ENCODE assay signal across 8 cellular contexts in the genomic region with DNA sequence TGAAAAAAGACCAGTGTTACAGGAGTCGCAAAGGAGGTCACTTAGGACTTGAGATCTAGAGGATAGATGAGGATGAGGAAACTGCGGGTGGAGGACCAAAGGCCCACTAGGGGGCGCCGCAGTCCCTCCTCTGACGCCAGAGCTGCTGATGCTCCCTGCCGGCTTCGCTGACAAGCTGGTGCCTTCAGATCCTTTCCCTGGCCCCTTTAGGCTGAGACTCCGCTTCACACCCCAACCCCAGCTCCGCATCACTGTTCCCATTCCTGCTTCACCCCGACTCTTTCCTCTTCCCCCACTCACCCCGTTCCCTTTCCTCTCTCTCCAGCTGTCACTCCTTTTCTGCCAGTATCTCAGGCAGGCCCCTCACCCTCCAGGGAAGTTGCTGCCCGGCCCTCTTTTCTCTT. TPM values are rescaled to one million over a fixed set of nuclear protein-coding genes. Genes with fewer than 3 reads are reported as not detected.
DNase-seq lines count a peak whose midpoint lies in the region; ATAC-seq lines count a peak whose summit lies in the region.

No MANE protein-coding gene starts in this region.

- no peak overlapping the region for H2BK12ac ChIP-seq in mesenchymal stem cell (ENCODE audit: low read length in 2 of 2)

- no peak overlapping the region for H4K8ac ChIP-seq in mesenchymal stem cell (ENCODE audit: low read length)

- H3K4me3 ChIP-seq in mesenchymal stem cell (ENCODE audit: insufficient read depth in 1 of 2, low read depth in 1 of 2, low read length in 2 of 2) = no peak overlapping the region

- H3K18ac ChIP-seq in mesenchymal stem cell (ENCODE audit: low read depth in 1 of 2, low read length in 2 of 2) = no peak overlapping the region

- peaks cover 34 to 39% of the 10 kb centered on the region in 2 experiments for H3K27me3 ChIP-seq in mesenchymal stem cell (ENCODE audit: control insufficient read depth in 1 of 2, insufficient read depth in 1 of 2, low read length in 2 of 2)

- peaks cover 7% of the 10 kb centered on the region for H3K4me1 ChIP-seq in mesenchymal stem cell (ENCODE audit: control insufficient read depth, insufficient read depth, low read depth, low read length)

- no peak overlapping the region for H2AK5ac ChIP-seq in mesenchymal stem cell (ENCODE audit: low read length, severe bottlenecking)

- no peak overlapping the region for H3K9ac ChIP-seq in mesenchymal stem cell (ENCODE audit: low read length)

- no peak overlapping the region for H4K91ac ChIP-seq in mesenchymal stem cell (ENCODE audit: low read length)

- no peak overlapping the region for H3K14ac ChIP-seq in mesenchymal stem cell (ENCODE audit: low read length in 2 of 2)

- no peak overlapping the region for H2AFZ ChIP-seq in mesenchymal stem cell (ENCODE audit: low read depth, low read length)

- WGBS in mesenchymal stem cell = 11% methylated on average over 10 of the region's 12 CpGs

- DNase-seq in COLO668 (lab: John Stamatoyannopoulos, UW; ENCODE audit: unreplicated experiment) (peak; percentile 75), HT-29 (ENCODE audit: low spot score) (peak; percentile 83), NOMO-1 (lab: John Stamatoyannopoulos, UW; ENCODE audit: unreplicated experiment in 2 of 2) (peak; percentile 68 to 71), mesenchymal stem cell (peak; percentile 70)
- DNase-seq in activated CD8-positive, alpha-beta memory T cell treated with anti-CD3 and anti-CD28 coated beads for 4 hours (ENCODE audit: low read depth in 2 of 2) = peak; percentile 45 to 52
- peak; percentile 62 for DNase-seq in effector CD4-positive, alpha-beta T cell
- DNase-seq in stimulated activated CD8-positive, alpha-beta memory T cell treated with anti-CD3 and anti-CD28 coated beads, Interleukin-15, amount 100 ng/mL, for 4 hours (ENCODE audit: low read depth in 2 of 2) = peak; percentile 32 to 46

- H2BK5ac ChIP-seq in mesenchymal stem cell (ENCODE audit: low read depth, low read length, poor library complexity, severe bottlenecking) = no peak overlapping the region

- H2BK15ac ChIP-seq in mesenchymal stem cell (ENCODE audit: low read depth, poor library complexity, severe bottlenecking) = no peak overlapping the region

- H3K4ac ChIP-seq in mesenchymal stem cell (ENCODE audit: low read depth in 1 of 2, low read length in 2 of 2) = no peak overlapping the region

- no peaks in the 10 kb centered on the region for H3K9me3 ChIP-seq in mesenchymal stem cell (ENCODE audit: control insufficient read depth, low read length)

- H2BK120ac ChIP-seq in mesenchymal stem cell (ENCODE audit: low read depth, low read length) = no peak overlapping the region

- ATAC-seq in HG03460 (IDR thresholded peaks at IDR 0.05; ENCODE audit: unreplicated experiment) = no peak

- peaks cover 0 to 25% of the 10 kb centered on the region in 2 experiments for H3K36me3 ChIP-seq in mesenchymal stem cell (ENCODE audit: control insufficient read depth in 1 of 2, insufficient read depth in 2 of 2, low read depth in 1 of 2, low read length in 2 of 2)

- no peak overlapping the region for H3K27ac ChIP-seq in mesenchymal stem cell (ENCODE audit: low read length, poor library complexity, severe bottlenecking)

- H3K4me2 ChIP-seq in mesenchymal stem cell (ENCODE audit: low read length, poor library complexity, severe bottlenecking) = no peak overlapping the region

- H3K79me1 ChIP-seq in mesenchymal stem cell (replicated peaks; ENCODE audit: low read length, poor library complexity, severe bottlenecking) = no peaks in the 10 kb centered on the region

- peak overlapping the region in 1 of 2 experiments; percentile 9 for H3K23ac ChIP-seq in mesenchymal stem cell (ENCODE audit: low read length in 2 of 2)

RNA-seq across cellular contexts. Expression of gene KCNJ9, which starts 4.3 kb away (rescaled TPM):
- total RNA-seq in HT-29 (2014; rRNA removed; shearing (Covaris generic)) = not detected in 2 replicates
- not detected for polyA plus RNA-seq in mesenchymal stem cell (2013, experiment 1 of 2)
- not detected for polyA plus RNA-seq in mesenchymal stem cell (2013, experiment 2 of 2)

RNA-seq across cellular contexts. Expression of gene IGSF8, which starts 12.7 kb away (rescaled TPM):
- total RNA-seq in HT-29 (2014; rRNA removed; shearing (Covaris generic)) = 21.9 and 24.7 TPM in 2 replicates
- 10.7 TPM for polyA plus RNA-seq in mesenchymal stem cell (2013, experiment 1 of 2)
- polyA plus RNA-seq in mesenchymal stem cell (2013, experiment 2 of 2) = 10.8 TPM

RNA-seq across cellular contexts. Expression of gene KCNJ10, which starts 15.7 kb away (rescaled TPM):
- not detected in 2 replicates for total RNA-seq in HT-29 (2014; rRNA removed; shearing (Covaris generic))
- polyA plus RNA-seq in mesenchymal stem cell (2013, experiment 1 of 2) = not detected
- polyA plus RNA-seq in mesenchymal stem cell (2013, experiment 2 of 2) = not detected

RNA-seq across cellular contexts. Expression of gene ATP1A2, which starts 29.9 kb away (rescaled TPM):
- total RNA-seq in HT-29 (2014; rRNA removed; shearing (Covaris generic)) = not detected in 2 replicates
- polyA plus RNA-seq in mesenchymal stem cell (2013, experiment 1 of 2) = 0.07 TPM
- polyA plus RNA-seq in mesenchymal stem cell (2013, experiment 2 of 2) = 0.05 TPM

RNA-seq across cellular contexts. Expression of gene PIGM, which starts 53.9 kb away (rescaled TPM):
- total RNA-seq in HT-29 (2014; rRNA removed; shearing (Covaris generic)) = 3.6 and 4.0 TPM in 2 replicates
- polyA plus RNA-seq in mesenchymal stem cell (2013, experiment 1 of 2) = 6.0 TPM
- 6.0 TPM for polyA plus RNA-seq in mesenchymal stem cell (2013, experiment 2 of 2)
